Comparison of ENCODE assay signal across 17 cellular contexts in genomic region chr1:50658421-50659076, GRCh38.
DNase-seq lines count a peak whose midpoint lies in the region; ATAC-seq, FAIRE-seq and TF ChIP-seq lines count a peak whose summit lies in the region.
"Had no signal": no experiment of that assay in that cellular context is flagged by ENCODE, and none has a peak within 500 bp of the region (broad histone marks: within the 10 kb centered on the region; RNA-seq: fewer than 3 reads in every experiment).

No MANE protein-coding gene starts in this region.

- H3K4me2 ChIP-seq in GM23248 (ENCODE audit: unreplicated experiment) = peak overlapping the region; percentile 7
- H3K4me2 ChIP-seq in K562 (ENCODE audit: insufficient read depth, low read length) = no peak overlapping the region

- DNase-seq in GM23248 (peak; percentile 61), K562 (ENCODE audit: extremely low read depth in 1 of 4, low spot score in 3 of 4) (no peak), skeletal muscle cell (ENCODE audit: low read depth) (peak; percentile 27), CD14-positive monocyte (ENCODE audit: low spot score) (no peak), SIG-M5 (lab: John Stamatoyannopoulos, UW) (no peak)
- DNase-seq in activated naive CD4-positive, alpha-beta T cell treated with Interleukin-2 at 50 U/mL for 16 hours = no peak
- DNase-seq: activated CD8-positive, alpha-beta memory T cell treated with anti-CD3 and anti-CD28 coated beads, Interleukin-2, amount 50 U/mL, for 4 hours; activated naive CD4-positive, alpha-beta T cell treated with anti-CD3 and anti-CD28 coated beads, Interleukin-2, amount 50 U/mL, for 16 hours; mammary epithelial cell; NCI-H2029; NCI-H526 treated with DMSO at 0.1 percent for 48 hours; Peyer's patch; spleen; stimulated activated naive CD8-positive, alpha-beta T cell treated with anti-CD3 and anti-CD28 coated beads, Interleukin-15, amount 100 ng/mL, for 72 hours had no signal

- H3K9me1 ChIP-seq in K562 (ENCODE audit: control insufficient read depth, insufficient read depth, low read length) = no peaks in the 10 kb centered on the region

- CTCF ChIA-PET in K562 (lab: Yijun Ruan, JAX; ENCODE audit: low intra/inter-chr PET ratio) = no interaction called here

- TF ChIP-seq RAD21 in K562 (CRISPR knock-in tag; conservative IDR thresholded peaks at IDR 0.05 in 1 of 2, IDR thresholded peaks at IDR 0.05 in 1 of 2) = no peak

- H3K4me3 ChIP-seq in GM23248 = no peak overlapping the region
- H3K4me3 ChIP-seq in K562 = no peak overlapping the region
- H3K4me3 ChIP-seq in skeletal muscle cell (ENCODE audit: low read depth, low read length) = no peak overlapping the region
- H3K4me3 ChIP-seq: Peyer's patch, spleen had no signal

- H2AFZ ChIP-seq in GM23248 (no peak overlapping the region), K562 (ENCODE audit: low read depth, low read length) (no peak overlapping the region)

- H3K27me3 Mint-ChIP-seq in CD14-positive monocyte (ENCODE audit: low read depth in 3 of 3) = no peaks in the 10 kb centered on the region
- H3K27me3 Mint-ChIP-seq: stimulated activated naive CD8-positive, alpha-beta T cell treated with anti-CD3 and anti-CD28 coated beads, Interleukin-15, amount 100 ng/mL, for 72 hours had no signal

- H3K27me3 ChIP-seq in GM23248 (replicated peaks; ENCODE audit: insufficient read depth) (no peaks in the 10 kb centered on the region), K562 (ENCODE audit: control insufficient read depth in 2 of 2, insufficient read depth in 2 of 2, low read length in 2 of 2) (no peaks in the 10 kb centered on the region)
- H3K27me3 ChIP-seq: Peyer's patch, spleen had no signal

- no TSS peak for BruUV-seq in K562 (replicated peaks; lab: Mats Ljungman, UMichigan)

- in situ Hi-C loops in GM23248 (cut with MboI) (no loop called here), K562 (cut with MboI) (no loop called here)

- no peak for FAIRE-seq in K562 (lab: Jason Lieb, UNC)
- FAIRE-seq in islet of Langerhans (lab: Jason Lieb, UNC) = peak; percentile 9

- H3K4me1 ChIP-seq in GM23248 (ENCODE audit: insufficient read depth) (peaks cover 26% of the 10 kb centered on the region), K562 (replicated peaks in 1 of 2; ENCODE audit: control insufficient read depth in 2 of 2, insufficient read depth in 2 of 2, low read length in 2 of 2) (no peaks in the 10 kb centered on the region; a peak in 1 of 5 replicates)
- H3K4me1 ChIP-seq: Peyer's patch, spleen had no signal

- H3K27ac ChIP-seq in GM23248 (peak overlapping the region; percentile 3; the same call in 1 of the 2 replicates), K562 (ENCODE audit: extremely low read depth, low read depth, low read length) (no peak overlapping the region)
- H3K27ac ChIP-seq: Peyer's patch, spleen had no signal

- no peak for TF ChIP-seq EP300 in K562 (IDR thresholded peaks at IDR 0.05; ENCODE audit: low read length)

- no peaks in the 10 kb centered on the region for H3K36me3 ChIP-seq in GM23248 (ENCODE audit: low read depth)
- H3K36me3 ChIP-seq in K562 (ENCODE audit: control insufficient read depth, insufficient read depth, low read length) = peaks cover 15% of the 10 kb centered on the region; the same call in 2 of the 3 replicates
- H3K36me3 ChIP-seq: Peyer's patch had no signal

- peak overlapping the region in 1 of 7 donors; percentile 49 for H3K27ac Mint-ChIP-seq in CD14-positive monocyte
- H3K27ac Mint-ChIP-seq: stimulated activated naive CD8-positive, alpha-beta T cell treated with anti-CD3 and anti-CD28 coated beads, Interleukin-15, amount 100 ng/mL, for 72 hours had no signal

- no peak for TF ChIP-seq POLR2A in K562 (conservative IDR thresholded peaks at IDR 0.05)

- peak; percentile 32; the same call in 2 of the 3 replicates for ATAC-seq in K562
- ATAC-seq in GM18873 (IDR thresholded peaks at IDR 0.05; ENCODE audit: low FRiP score, unreplicated experiment) = no peak
- ATAC-seq: stimulated activated naive CD8-positive, alpha-beta T cell treated with anti-CD3 and anti-CD28 coated beads, Interleukin-15, amount 100 ng/mL, for 72 hours had no signal

- H3K36me3 Mint-ChIP-seq in CD14-positive monocyte = peaks cover 10 to 15% of the 10 kb centered on the region in 2 donors

- no peaks in the 10 kb centered on the region for H3K4me1 Mint-ChIP-seq in CD14-positive monocyte

- TF ChIP-seq CTCF in K562 (IDR thresholded peaks at IDR 0.05 in 2 of 3, conservative IDR thresholded peaks at IDR 0.05 in 1 of 3; ENCODE audit: insufficient read depth in 2 of 3, low read depth in 1 of 3, low read length in 3 of 3) (no peak), CD14-positive monocyte (IDR thresholded peaks at IDR 0.05) (no peak)

- no peak overlapping the region for H3K4me3 Mint-ChIP-seq in CD14-positive monocyte
- H3K4me3 Mint-ChIP-seq: neural crest cell; stimulated activated naive CD8-positive, alpha-beta T cell treated with anti-CD3 and anti-CD28 coated beads, Interleukin-15, amount 100 ng/mL, for 72 hours had no signal

- peaks cover 20% of the 10 kb centered on the region; the same call in 1 of the 2 replicates for H3F3A ChIP-seq in GM23248 (ENCODE audit: insufficient read depth)

- H4K20me1 ChIP-seq in GM23248 (ENCODE audit: insufficient read depth) (no peaks in the 10 kb centered on the region), K562 (replicated peaks; ENCODE audit: control insufficient read depth, insufficient read depth, low read length) (no peaks in the 10 kb centered on the region)

- POLR2A ChIA-PET in K562 (lab: Yijun Ruan, JAX) = no interaction called here

- no peaks in the 10 kb centered on the region for H3K9me3 Mint-ChIP-seq in CD14-positive monocyte
- H3K9me3 Mint-ChIP-seq: neural crest cell; stimulated activated naive CD8-positive, alpha-beta T cell treated with anti-CD3 and anti-CD28 coated beads, Interleukin-15, amount 100 ng/mL, for 72 hours had no signal

- no peaks in the 10 kb centered on the region for H3K9me3 ChIP-seq in GM23248 (ENCODE audit: low read depth)
- no peaks in the 10 kb centered on the region for H3K9me3 ChIP-seq in K562 (replicated peaks; ENCODE audit: control insufficient read depth, insufficient read depth, low read depth, low read length)
- H3K9me3 ChIP-seq: Peyer's patch, spleen had no signal

- H3K79me2 ChIP-seq in GM23248 (ENCODE audit: insufficient read depth) (no peaks in the 10 kb centered on the region), K562 (ENCODE audit: control insufficient read depth, insufficient read depth, low read length) (no peaks in the 10 kb centered on the region; the same call in 2 of the 3 replicates)

- H3K9me2 ChIP-seq in GM23248 (ENCODE audit: insufficient read depth) = no peaks in the 10 kb centered on the region

- H3K9ac ChIP-seq in GM23248 = no peak overlapping the region
- no peak overlapping the region for H3K9ac ChIP-seq in K562 (ENCODE audit: insufficient read depth in 1 of 2, low read depth in 2 of 2, low read length in 2 of 2)

- 7% methylated on average over 2 of the region's 2 CpGs for WGBS in GM23248 (ENCODE audit: low coverage in 1 of 2, low lambda C conversion rate in 2 of 2, missing lambda C conversion rate in 2 of 2), 2 experiments
- WGBS in K562 (ENCODE audit: insufficient coverage, low coverage, missing lambda C conversion rate) = 72% methylated on average over 2 of the region's 2 CpGs

- intact Hi-C loops in K562 (cut with micrococcal nuclease) (no loop called here), CD14-positive monocyte (cut with micrococcal nuclease) (no loop called here)

TF ChIP-seq in K562, 482 proteins besides CTCF, POLR2A, EP300 and RAD21 (continues in another document):
- TF ChIP-seq ZNF707 (CRISPR knock-in tag; conservative IDR thresholded peaks at IDR 0.05) (no peak), MXD1 (CRISPR knock-in tag; IDR thresholded peaks at IDR 0.05; ENCODE audit: borderline replicate concordance, poor library complexity, severe bottlenecking) (no peak), ZNF518B (CRISPR knock-in tag; IDR thresholded peaks at IDR 0.05) (no peak), MTA2 (IDR thresholded peaks at IDR 0.05; ENCODE audit: low read depth) (no peak), BHLHE40 (IDR thresholded peaks at IDR 0.05; ENCODE audit: low read length) (no peak), ZNF146 (CRISPR knock-in tag; IDR thresholded peaks at IDR 0.05; ENCODE audit: unreplicated experiment) (no peak), SRSF9 (IDR thresholded peaks at IDR 0.05; ENCODE audit: borderline replicate concordance, low read depth, low read length) (no peak)

Comparison
In these comparisons a context has a peak if more than half of its experiments do, and no peak if none do; other contexts are left out.
1. DNase-seq: peak in GM23248 (single experiment) and skeletal muscle cell (single experiment); none in K562 (0 of 4), CD14-positive monocyte (single experiment), activated naive CD4-positive, alpha-beta T cell treated with Interleukin-2 at 50 U/mL for 16 hours (single experiment) and SIG-M5 (single experiment).